In the genomic region with DNA sequence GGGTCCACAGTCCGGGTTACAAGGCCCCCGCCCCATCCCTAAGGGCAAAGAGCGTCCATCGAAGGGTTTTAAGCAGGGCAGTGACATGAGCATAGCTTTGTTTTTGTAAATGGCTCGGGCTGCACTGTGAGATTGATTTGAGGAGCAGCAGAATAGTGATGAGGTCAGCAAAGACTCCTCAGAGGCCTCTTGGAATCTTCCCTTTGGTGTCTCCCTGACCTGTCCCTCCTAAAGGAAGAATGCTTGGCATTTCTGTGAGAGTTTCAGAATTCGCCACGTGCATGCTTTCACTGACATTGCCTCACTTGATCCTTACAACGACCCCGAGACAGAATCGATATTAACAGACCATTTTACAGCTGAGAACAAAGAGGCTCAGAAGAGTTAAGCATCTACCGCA, we compare ENCODE assay signal across 1 cellular context.
TF ChIP-seq lines count a peak whose summit lies in the region.

No MANE protein-coding gene starts in this region.

TF ChIP-seq in GM23338, 12 proteins besides CTCF, POLR2A, EP300 and RAD21 (continued from another document):
- TF ChIP-seq, protein P1, sequence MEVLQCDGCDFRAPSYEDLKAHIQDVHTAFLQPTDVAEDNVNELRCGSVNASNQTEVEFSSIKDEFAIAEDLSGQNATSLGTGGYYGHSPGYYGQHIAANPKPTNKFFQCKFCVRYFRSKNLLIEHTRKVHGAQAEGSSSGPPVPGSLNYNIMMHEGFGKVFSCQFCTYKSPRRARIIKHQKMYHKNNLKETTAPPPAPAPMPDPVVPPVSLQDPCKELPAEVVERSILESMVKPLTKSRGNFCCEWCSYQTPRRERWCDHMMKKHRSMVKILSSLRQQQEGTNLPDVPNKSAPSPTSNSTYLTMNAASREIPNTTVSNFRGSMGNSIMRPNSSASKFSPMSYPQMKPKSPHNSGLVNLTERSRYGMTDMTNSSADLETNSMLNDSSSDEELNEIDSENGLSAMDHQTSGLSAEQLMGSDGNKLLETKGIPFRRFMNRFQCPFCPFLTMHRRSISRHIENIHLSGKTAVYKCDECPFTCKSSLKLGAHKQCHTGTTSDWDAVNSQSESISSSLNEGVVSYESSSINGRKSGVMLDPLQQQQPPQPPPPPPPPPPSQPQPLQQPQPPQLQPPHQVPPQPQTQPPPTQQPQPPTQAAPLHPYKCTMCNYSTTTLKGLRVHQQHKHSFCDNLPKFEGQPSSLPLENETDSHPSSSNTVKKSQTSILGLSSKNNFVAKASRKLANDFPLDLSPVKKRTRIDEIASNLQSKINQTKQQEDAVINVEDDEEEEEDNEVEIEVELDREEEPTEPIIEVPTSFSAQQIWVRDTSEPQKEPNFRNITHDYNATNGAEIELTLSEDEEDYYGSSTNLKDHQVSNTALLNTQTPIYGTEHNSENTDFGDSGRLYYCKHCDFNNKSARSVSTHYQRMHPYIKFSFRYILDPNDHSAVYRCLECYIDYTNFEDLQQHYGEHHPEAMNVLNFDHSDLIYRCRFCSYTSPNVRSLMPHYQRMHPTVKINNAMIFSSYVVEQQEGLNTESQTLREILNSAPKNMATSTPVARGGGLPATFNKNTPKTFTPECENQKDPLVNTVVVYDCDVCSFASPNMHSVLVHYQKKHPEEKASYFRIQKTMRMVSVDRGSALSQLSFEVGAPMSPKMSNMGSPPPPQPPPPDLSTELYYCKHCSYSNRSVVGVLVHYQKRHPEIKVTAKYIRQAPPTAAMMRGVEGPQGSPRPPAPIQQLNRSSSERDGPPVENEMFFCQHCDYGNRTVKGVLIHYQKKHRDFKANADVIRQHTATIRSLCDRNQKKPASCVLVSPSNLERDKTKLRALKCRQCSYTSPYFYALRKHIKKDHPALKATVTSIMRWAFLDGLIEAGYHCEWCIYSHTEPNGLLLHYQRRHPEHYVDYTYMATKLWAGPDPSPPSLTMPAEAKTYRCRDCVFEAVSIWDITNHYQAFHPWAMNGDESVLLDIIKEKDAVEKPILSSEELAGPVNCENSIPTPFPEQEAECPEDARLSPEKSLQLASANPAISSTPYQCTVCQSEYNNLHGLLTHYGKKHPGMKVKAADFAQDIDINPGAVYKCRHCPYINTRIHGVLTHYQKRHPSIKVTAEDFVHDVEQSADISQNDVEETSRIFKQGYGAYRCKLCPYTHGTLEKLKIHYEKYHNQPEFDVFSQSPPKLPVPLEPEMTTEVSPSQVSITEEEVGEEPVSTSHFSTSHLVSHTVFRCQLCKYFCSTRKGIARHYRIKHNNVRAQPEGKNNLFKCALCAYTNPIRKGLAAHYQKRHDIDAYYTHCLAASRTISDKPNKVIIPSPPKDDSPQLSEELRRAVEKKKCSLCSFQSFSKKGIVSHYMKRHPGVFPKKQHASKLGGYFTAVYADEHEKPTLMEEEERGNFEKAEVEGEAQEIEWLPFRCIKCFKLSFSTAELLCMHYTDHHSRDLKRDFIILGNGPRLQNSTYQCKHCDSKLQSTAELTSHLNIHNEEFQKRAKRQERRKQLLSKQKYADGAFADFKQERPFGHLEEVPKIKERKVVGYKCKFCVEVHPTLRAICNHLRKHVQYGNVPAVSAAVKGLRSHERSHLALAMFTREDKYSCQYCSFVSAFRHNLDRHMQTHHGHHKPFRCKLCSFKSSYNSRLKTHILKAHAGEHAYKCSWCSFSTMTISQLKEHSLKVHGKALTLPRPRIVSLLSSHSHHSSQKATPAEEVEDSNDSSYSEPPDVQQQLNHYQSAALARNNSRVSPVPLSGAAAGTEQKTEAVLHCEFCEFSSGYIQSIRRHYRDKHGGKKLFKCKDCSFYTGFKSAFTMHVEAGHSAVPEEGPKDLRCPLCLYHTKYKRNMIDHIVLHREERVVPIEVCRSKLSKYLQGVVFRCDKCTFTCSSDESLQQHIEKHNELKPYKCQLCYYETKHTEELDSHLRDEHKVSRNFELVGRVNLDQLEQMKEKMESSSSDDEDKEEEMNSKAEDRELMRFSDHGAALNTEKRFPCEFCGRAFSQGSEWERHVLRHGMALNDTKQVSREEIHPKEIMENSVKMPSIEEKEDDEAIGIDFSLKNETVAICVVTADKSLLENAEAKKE (CRISPR knock-in tag; IDR thresholded peaks at IDR 0.05), result no peak
- TF ChIP-seq ZNF331 (CRISPR knock-in tag; IDR thresholded peaks at IDR 0.05; ENCODE audit: low read depth), result no peak
